Comparison of ENCODE assay signal across 22 cellular contexts in the genomic region with DNA sequence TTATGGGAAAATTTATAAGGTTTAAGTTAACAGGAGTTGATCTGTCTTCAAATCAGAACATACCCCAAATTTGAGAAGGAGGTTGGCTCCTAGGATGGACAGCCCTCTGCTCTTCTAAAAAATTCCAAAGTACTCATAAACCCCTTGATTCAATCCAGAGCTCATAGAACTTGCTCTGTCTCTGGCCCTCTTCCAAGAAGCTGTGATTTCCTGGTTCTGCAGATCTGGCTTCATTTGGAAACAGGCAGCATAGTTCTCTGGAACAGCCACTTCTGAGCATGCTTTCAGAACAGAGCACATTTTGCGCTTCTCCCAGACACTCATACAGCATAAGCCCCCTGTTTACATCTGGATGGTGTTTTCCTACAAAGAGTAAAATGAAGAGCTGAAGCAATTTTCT.
DNase-seq lines count a peak whose midpoint lies in the region; ATAC-seq and TF ChIP-seq lines count a peak whose summit lies in the region.
"Had no signal": no experiment of that assay in that cellular context is flagged by ENCODE, and none has a peak within 500 bp of the region (broad histone marks: within the 10 kb centered on the region; RNA-seq: fewer than 3 reads in every experiment).

No MANE protein-coding gene starts in this region.

- TF ChIP-seq CTCF in nephron progenitor cell (IDR thresholded peaks at IDR 0.05), result no peak

- no peak for ATAC-seq in GM21423 (IDR thresholded peaks at IDR 0.05; ENCODE audit: unreplicated experiment)
- ATAC-seq: CD8-positive, alpha-beta T cell had no signal

- DNase-seq in Ammon's horn (ENCODE audit: low spot score) (peak; percentile 27), RPMI7951 (ENCODE audit: low read depth) (peak; percentile 16), fibroblast of peridontal ligament (ENCODE audit: extremely low read depth) (peak; percentile 28), myocyte (ENCODE audit: low read depth) (peak; percentile 6), nephron progenitor cell (no peak)
- DNase-seq in stimulated activated CD4-positive, alpha-beta T cell treated with anti-CD3 and anti-CD28 coated beads, Interleukin-4, amount 100 ng/mL, for 24 hours, result no peak
- no peak for DNase-seq in activated CD4-positive, alpha-beta T cell treated with anti-CD3 and anti-CD28 coated beads, Interleukin-2, amount 50 U/mL, for 4 hours
- DNase-seq: ACHN; activated CD4-positive, alpha-beta T cell treated with anti-CD3 and anti-CD28 coated beads for 48 hours; activated CD8-positive, alpha-beta memory T cell treated with anti-CD3 and anti-CD28 coated beads, Interleukin-2, amount 50 U/mL, for 48 hours; activated gamma-delta T cell treated with Interleukin-2 at 50 U/mL for 16 hours; amniotic stem cell; CD8-positive, alpha-beta T cell; effector CD4-positive, alpha-beta T cell; foreskin melanocyte; hypothalamus; NCI-H1092; NCI-H2107; NCI-H510A treated with DMSO at 0.1 percent for 48 hours had no signal

- no peak overlapping the region for H3K4me3 Mint-ChIP-seq in nephron progenitor cell
- H3K4me3 Mint-ChIP-seq: CD8-positive, alpha-beta T cell; central memory CD8-positive, alpha-beta T cell; nephron had no signal

- H3K27me3 Mint-ChIP-seq in nephron progenitor cell (ENCODE audit: low read depth, poor library complexity), result peaks cover 17% of the 10 kb centered on the region

- no peak overlapping the region for H3K27ac Mint-ChIP-seq in nephron progenitor cell
- H3K27ac Mint-ChIP-seq: CD8-positive, alpha-beta T cell had no signal

- H3K4me1 Mint-ChIP-seq in nephron progenitor cell, result no peaks in the 10 kb centered on the region
- H3K4me1 Mint-ChIP-seq: central memory CD8-positive, alpha-beta T cell had no signal

- no peaks in the 10 kb centered on the region for H3K9me3 Mint-ChIP-seq in nephron progenitor cell
- H3K9me3 Mint-ChIP-seq: CD8-positive, alpha-beta T cell; central memory CD8-positive, alpha-beta T cell; nephron had no signal

- H3K36me3 Mint-ChIP-seq in nephron progenitor cell (ENCODE audit: low read depth), result no peaks in the 10 kb centered on the region
- H3K36me3 Mint-ChIP-seq: CD8-positive, alpha-beta T cell had no signal

Comparison
In these comparisons a context has a peak if more than half of its experiments do, and no peak if none do; other contexts are left out.
1. DNase-seq: peak in Ammon's horn (single experiment), RPMI7951 (single experiment), fibroblast of peridontal ligament (single experiment) and myocyte (single experiment); none in stimulated activated CD4-positive, alpha-beta T cell treated with anti-CD3 and anti-CD28 coated beads, Interleukin-4, amount 100 ng/mL, for 24 hours (single experiment), activated CD4-positive, alpha-beta T cell treated with anti-CD3 and anti-CD28 coated beads, Interleukin-2, amount 50 U/mL, for 4 hours (0 of 2) and nephron progenitor cell (single experiment).